Comparison of ENCODE assay signal across 14 cellular contexts in the genomic region with DNA sequence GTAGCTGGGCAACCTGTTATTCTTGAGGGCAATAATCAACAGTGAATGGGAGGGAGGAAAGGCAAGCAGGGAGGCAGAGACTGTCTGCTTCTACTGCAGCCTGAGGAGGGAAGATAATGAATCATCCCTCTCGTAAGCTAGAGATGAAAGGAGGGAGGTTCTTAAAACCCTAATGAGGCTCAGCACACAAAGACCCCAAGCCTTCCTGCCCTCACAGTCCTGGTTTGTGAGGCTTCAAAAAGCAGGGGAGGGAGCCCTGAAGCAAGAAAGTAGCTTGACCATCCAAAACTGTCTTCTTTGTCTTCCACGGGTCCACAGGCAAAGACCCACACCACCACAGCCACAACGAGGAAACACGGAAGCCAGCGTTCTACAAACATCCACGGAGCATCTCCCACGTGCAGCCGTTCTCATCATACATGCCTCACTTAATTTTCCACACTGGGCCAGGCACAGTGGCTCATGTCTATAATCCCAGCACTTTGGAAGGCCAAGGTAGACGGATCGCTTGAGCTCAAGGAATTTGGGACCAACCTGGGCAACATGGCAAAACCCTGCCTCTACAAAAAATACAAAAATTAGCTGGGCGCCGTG. TPM values are rescaled to one million over a fixed set of nuclear protein-coding genes. Genes with fewer than 3 reads are reported as not detected.
DNase-seq lines count a peak whose midpoint lies in the region; ATAC-seq and TF ChIP-seq lines count a peak whose summit lies in the region.
"Had no signal": no experiment of that assay in that cellular context is flagged by ENCODE, and none has a peak within 500 bp of the region (broad histone marks: within the 10 kb centered on the region; RNA-seq: fewer than 3 reads in every experiment).

No MANE protein-coding gene starts in this region.

- no peaks in the 10 kb centered on the region for H3K4me1 ChIP-seq in colonic mucosa
- H3K4me1 ChIP-seq: A549 had no signal

- ATAC-seq in activated CD4-positive, alpha-beta T cell treated with anti-CD3 and anti-CD28 coated beads for 36 hours: peak; percentile 62
- peak; percentile 44 for ATAC-seq in activated naive CD8-positive, alpha-beta T cell treated with anti-CD3 and anti-CD28 coated beads, Interleukin-2, amount 10 ng/mL, durations not matched to agents 7 days and 5 days (ENCODE audit: low read depth)
- ATAC-seq in stimulated activated memory B cell treated with anti-CD40 and anti-IgM and Interleukin-4, amounts not matched to agents 10 μg/mL and 1 μg/mL and 100 μg/mL, for 72 hours: no peak
- ATAC-seq: A549 had no signal

- POLR2A ChIA-PET in activated CD4-positive, alpha-beta T cell treated with anti-CD3 and anti-CD28 coated beads for 36 hours (lab: Charles Lee): interaction anchor here (1.3 kb wide), 1 partner anchor 15 kb away, joined by 3 read pairs; no protein-coding TSS in a partner anchor
- POLR2A ChIA-PET in activated naive CD8-positive, alpha-beta T cell treated with anti-CD3 and anti-CD28 coated beads, Interleukin-2, amount 10 ng/mL, durations not matched to agents 7 days and 5 days (lab: Charles Lee): interaction anchor here (1.0 to 4.9 kb wide), 7 partner anchors 11 to 105 kb away, joined by 3 to 54 read pairs (median 29); no protein-coding TSS in a partner anchor

- H3K4me3 Mint-ChIP-seq in activated CD4-positive, alpha-beta T cell treated with anti-CD3 and anti-CD28 coated beads for 36 hours: peak overlapping the region; percentile 81
- H3K4me3 Mint-ChIP-seq in activated naive CD8-positive, alpha-beta T cell treated with anti-CD3 and anti-CD28 coated beads, Interleukin-2, amount 10 ng/mL, durations not matched to agents 7 days and 5 days: peak overlapping the region; percentile 98
- H3K4me3 Mint-ChIP-seq in stimulated activated memory B cell treated with anti-CD40 and anti-IgM and Interleukin-4, amounts not matched to agents 10 μg/mL and 1 μg/mL and 100 μg/mL, for 72 hours: peak overlapping the region; percentile 74

- H3K36me3 Mint-ChIP-seq in activated CD4-positive, alpha-beta T cell treated with anti-CD3 and anti-CD28 coated beads for 36 hours (ENCODE audit: low read depth): peaks cover 27% of the 10 kb centered on the region
- H3K36me3 Mint-ChIP-seq in activated naive CD8-positive, alpha-beta T cell treated with anti-CD3 and anti-CD28 coated beads, Interleukin-2, amount 10 ng/mL, durations not matched to agents 7 days and 5 days: peaks cover 45% of the 10 kb centered on the region
- H3K36me3 Mint-ChIP-seq in stimulated activated memory B cell treated with anti-CD40 and anti-IgM and Interleukin-4, amounts not matched to agents 10 μg/mL and 1 μg/mL and 100 μg/mL, for 72 hours: peaks cover 45% of the 10 kb centered on the region

- intact Hi-C loops in activated CD4-positive, alpha-beta T cell treated with anti-CD3 and anti-CD28 coated beads for 36 hours (cut with DNase I, micrococcal nuclease): loop anchor here (2.0 to 5.0 kb wide), 2 partner anchors 36 to 65 kb away; no protein-coding TSS in a partner anchor
- intact Hi-C loops in colonic mucosa (cut with DNase I): no loop called here

- DNase-seq in activated CD4-positive, alpha-beta T cell treated with anti-CD3 and anti-CD28 coated beads for 36 hours: peak; percentile 41
- DNase-seq in activated CD4-positive, alpha-beta T cell treated with anti-CD3 and anti-CD28 coated beads for 1 hour: no peak
- DNase-seq in NCI-H2227 treated with DMSO at 0.1 percent for 48 hours (lab: John Stamatoyannopoulos, UW) (peak; percentile 32), DMS79 (lab: John Stamatoyannopoulos, UW) (no peak), epidermal melanocyte (ENCODE audit: insufficient read length, low spot score) (no peak), colonic mucosa (no peak)
- no peak for DNase-seq in activated naive CD8-positive, alpha-beta T cell treated with anti-CD3 and anti-CD28 coated beads, Interleukin-2, amount 10 ng/mL, durations not matched to agents 7 days and 5 days
- DNase-seq: amygdala; NCI-H2029; PC-9; stimulated activated CD8-positive, alpha-beta memory T cell treated with anti-CD3 and anti-CD28 coated beads, Interleukin-4, amount 100 ng/mL, for 48 hours had no signal

- H3K27me3 Mint-ChIP-seq in activated CD4-positive, alpha-beta T cell treated with anti-CD3 and anti-CD28 coated beads for 36 hours: no peaks in the 10 kb centered on the region
- H3K27me3 Mint-ChIP-seq in activated naive CD8-positive, alpha-beta T cell treated with anti-CD3 and anti-CD28 coated beads, Interleukin-2, amount 10 ng/mL, durations not matched to agents 7 days and 5 days: no peaks in the 10 kb centered on the region
- no peaks in the 10 kb centered on the region for H3K27me3 Mint-ChIP-seq in stimulated activated memory B cell treated with anti-CD40 and anti-IgM and Interleukin-4, amounts not matched to agents 10 μg/mL and 1 μg/mL and 100 μg/mL, for 72 hours

- peak overlapping the region; percentile 94 for H3K27ac Mint-ChIP-seq in activated CD4-positive, alpha-beta T cell treated with anti-CD3 and anti-CD28 coated beads for 36 hours
- peak overlapping the region; percentile 92 for H3K27ac Mint-ChIP-seq in activated naive CD8-positive, alpha-beta T cell treated with anti-CD3 and anti-CD28 coated beads, Interleukin-2, amount 10 ng/mL, durations not matched to agents 7 days and 5 days
- peak overlapping the region; percentile 53 for H3K27ac Mint-ChIP-seq in stimulated activated memory B cell treated with anti-CD40 and anti-IgM and Interleukin-4, amounts not matched to agents 10 μg/mL and 1 μg/mL and 100 μg/mL, for 72 hours

- H3K4me1 Mint-ChIP-seq in activated CD4-positive, alpha-beta T cell treated with anti-CD3 and anti-CD28 coated beads for 36 hours: peaks cover 64% of the 10 kb centered on the region
- peaks cover 56% of the 10 kb centered on the region for H3K4me1 Mint-ChIP-seq in activated naive CD8-positive, alpha-beta T cell treated with anti-CD3 and anti-CD28 coated beads, Interleukin-2, amount 10 ng/mL, durations not matched to agents 7 days and 5 days
- H3K4me1 Mint-ChIP-seq in stimulated activated memory B cell treated with anti-CD40 and anti-IgM and Interleukin-4, amounts not matched to agents 10 μg/mL and 1 μg/mL and 100 μg/mL, for 72 hours: peaks cover 73% of the 10 kb centered on the region

- H3K27ac ChIP-seq in colonic mucosa: no peak overlapping the region
- H3K27ac ChIP-seq: A549, PC-9 had no signal

- peaks cover 10% of the 10 kb centered on the region for H3K9me3 Mint-ChIP-seq in activated CD4-positive, alpha-beta T cell treated with anti-CD3 and anti-CD28 coated beads for 36 hours (ENCODE audit: low read depth)
- H3K9me3 Mint-ChIP-seq in activated naive CD8-positive, alpha-beta T cell treated with anti-CD3 and anti-CD28 coated beads, Interleukin-2, amount 10 ng/mL, durations not matched to agents 7 days and 5 days: no peaks in the 10 kb centered on the region
- H3K9me3 Mint-ChIP-seq in stimulated activated memory B cell treated with anti-CD40 and anti-IgM and Interleukin-4, amounts not matched to agents 10 μg/mL and 1 μg/mL and 100 μg/mL, for 72 hours: peaks cover 8% of the 10 kb centered on the region

- H3K4me3 ChIP-seq in colonic mucosa: no peak overlapping the region
- H3K4me3 ChIP-seq: A549, PC-9 had no signal

- TF ChIP-seq CTCF in colonic mucosa (IDR thresholded peaks at IDR 0.05): no peak

- H3K36me3 ChIP-seq in colonic mucosa: no peaks in the 10 kb centered on the region

- no peaks in the 10 kb centered on the region for H3K9me3 ChIP-seq in colonic mucosa

- H3K27me3 ChIP-seq in colonic mucosa: peaks cover 8% of the 10 kb centered on the region

- H3K9ac ChIP-seq in colonic mucosa (ENCODE audit: low read depth in 2 of 2, low read length in 2 of 2): no peak overlapping the region

- CTCF ChIA-PET in activated CD4-positive, alpha-beta T cell treated with anti-CD3 and anti-CD28 coated beads for 36 hours (lab: Charles Lee): interaction anchor here (0.9 to 2.1 kb wide), 7 partner anchors 9 to 77 kb away, joined by 3 to 8 read pairs (median 5); no protein-coding TSS in a partner anchor

RNA-seq across cellular contexts. Expression of a gene that starts 1.7 kb away (rescaled TPM):
- 10 to 100 TPM; 20.4 to 29.2 TPM for total RNA-seq in activated CD4-positive, alpha-beta T cell treated with anti-CD3 and anti-CD28 coated beads for 36 hours
- 10 to 100 TPM; 81.4 to 84.0 TPM for total RNA-seq in activated naive CD8-positive, alpha-beta T cell treated with anti-CD3 and anti-CD28 coated beads, Interleukin-2, amount 10 ng/mL, durations not matched to agents 7 days and 5 days
- 1 to 10 TPM; 2.2 to 2.5 TPM for total RNA-seq in colonic mucosa
- total RNA-seq: endothelial cell of umbilical vein, PC-9 had no signal

RNA-seq across cellular contexts. Expression of a gene that starts 57.5 kb away (rescaled TPM):
- total RNA-seq in activated CD4-positive, alpha-beta T cell treated with anti-CD3 and anti-CD28 coated beads for 36 hours: under 1 TPM; 0.60 to 0.71 TPM
- under 1 TPM in 1 of 2 experiments, not detected in 1; 0.09 TPM for total RNA-seq in activated naive CD8-positive, alpha-beta T cell treated with anti-CD3 and anti-CD28 coated beads, Interleukin-2, amount 10 ng/mL, durations not matched to agents 7 days and 5 days
- 1 to 10 TPM; 2.1 to 5.5 TPM for total RNA-seq in colonic mucosa

Comparison
In these comparisons a context has a peak if more than half of its experiments do, and no peak if none do; other contexts are left out.
1. DNase-seq: peak in activated CD4-positive, alpha-beta T cell treated with anti-CD3 and anti-CD28 coated beads for 36 hours (single experiment) and NCI-H2227 treated with DMSO at 0.1 percent for 48 hours (single experiment); none in activated CD4-positive, alpha-beta T cell treated with anti-CD3 and anti-CD28 coated beads for 1 hour (single experiment), activated naive CD8-positive, alpha-beta T cell treated with anti-CD3 and anti-CD28 coated beads, Interleukin-2, amount 10 ng/mL, durations not matched to agents 7 days and 5 days (single experiment), DMS79 (single experiment), epidermal melanocyte (single experiment) and colonic mucosa (single experiment).
2. RNA of a gene that starts 1.7 kb away (total RNA-seq): 81.4 to 84.0 TPM in activated naive CD8-positive, alpha-beta T cell treated with anti-CD3 and anti-CD28 coated beads, Interleukin-2, amount 10 ng/mL, durations not matched to agents 7 days and 5 days and 20.4 to 29.2 TPM in activated CD4-positive, alpha-beta T cell treated with anti-CD3 and anti-CD28 coated beads for 36 hours; 2.2 to 2.5 TPM in colonic mucosa; every median in the first group is over 4 times any median in the second.
3. Peak in every context shown above with its lines, with median percentiles within 50 percentile points of each other: H3K27ac Mint-ChIP-seq and H3K4me3 Mint-ChIP-seq.